ENCODE assay signal across 11 cellular contexts in genomic region chr16:69741951-69742904, GRCh38. TPM values are rescaled to one million over a fixed set of nuclear protein-coding genes. Genes with fewer than 3 reads are reported as not detected.
DNase-seq lines count a peak whose midpoint lies in the region; ATAC-seq and TF ChIP-seq lines count a peak whose summit lies in the region.
"Had no signal": no experiment of that assay in that cellular context is flagged by ENCODE, and none has a peak within 500 bp of the region (broad histone marks: within the 10 kb centered on the region; RNA-seq: fewer than 3 reads in every experiment).

No MANE protein-coding gene starts in this region.

- TF ChIP-seq CTCF in lower lobe of right lung (IDR thresholded peaks at IDR 0.05) (no peak), neural progenitor cell (IDR thresholded peaks at IDR 0.05) (no peak)

- H3K27ac Mint-ChIP-seq in neural progenitor cell, result no peak overlapping the region
- H3K27ac Mint-ChIP-seq: activated CD4-positive, alpha-beta memory T cell treated with anti-CD3 and anti-CD28 coated beads for 36 hours; dendritic cell treated with granulocyte-macrophage colony-stimulating factor and Interleukin-4, amounts not matched to agents 40 ng/mL and 50 ng/mL, for 4 days had no signal

- H3K27me3 ChIP-seq in lower lobe of right lung (ENCODE audit: low read depth) (no peaks in the 10 kb centered on the region), neural progenitor cell (no peaks in the 10 kb centered on the region)

- H3K27ac ChIP-seq in epithelial cell of prostate, result peak overlapping the region; percentile 44
- peak overlapping the region; percentile 36 for H3K27ac ChIP-seq in lower lobe of right lung
- no peak overlapping the region for H3K27ac ChIP-seq in neural progenitor cell
- H3K27ac ChIP-seq: KMS-11 had no signal

- H3K4me1 ChIP-seq in lower lobe of right lung (peaks cover 5% of the 10 kb centered on the region), neural progenitor cell (no peaks in the 10 kb centered on the region)

- H4K20me1 ChIP-seq in neural progenitor cell (ENCODE audit: low read depth), result peaks cover 3% of the 10 kb centered on the region

- no peaks in the 10 kb centered on the region for H3K9me3 Mint-ChIP-seq in neural progenitor cell
- H3K9me3 Mint-ChIP-seq: activated CD4-positive, alpha-beta memory T cell treated with anti-CD3 and anti-CD28 coated beads for 36 hours; dendritic cell treated with granulocyte-macrophage colony-stimulating factor and Interleukin-4, amounts not matched to agents 40 ng/mL and 50 ng/mL, for 4 days had no signal

- H3K79me2 ChIP-seq in neural progenitor cell (ENCODE audit: low read depth), result no peaks in the 10 kb centered on the region

- H3K4me1 Mint-ChIP-seq in neural progenitor cell, result no peaks in the 10 kb centered on the region

- peaks cover 27% of the 10 kb centered on the region for H3K36me3 Mint-ChIP-seq in neural progenitor cell

- H3K36me3 ChIP-seq in lower lobe of right lung (peaks cover 75% of the 10 kb centered on the region), neural progenitor cell (peaks cover 6% of the 10 kb centered on the region)

- intact Hi-C loops in lower lobe of right lung (cut with DNase I), result no loop called here

- H3K4me3 Mint-ChIP-seq in neural progenitor cell, result no peak overlapping the region
- H3K4me3 Mint-ChIP-seq: activated CD4-positive, alpha-beta memory T cell treated with anti-CD3 and anti-CD28 coated beads for 36 hours; dendritic cell treated with granulocyte-macrophage colony-stimulating factor and Interleukin-4, amounts not matched to agents 40 ng/mL and 50 ng/mL, for 4 days had no signal

- no peak overlapping the region for H2AFZ ChIP-seq in neural progenitor cell (replicated peaks)

- no peak overlapping the region for H3K9ac ChIP-seq in neural progenitor cell
- H3K9ac ChIP-seq: KMS-11 had no signal

- no peak overlapping the region for H3K4me2 ChIP-seq in neural progenitor cell
- H3K4me2 ChIP-seq: KMS-11 had no signal

- no peak overlapping the region for H3K4me3 ChIP-seq in lower lobe of right lung
- H3K4me3 ChIP-seq in neural progenitor cell, result no peak overlapping the region

- ATAC-seq in lower lobe of right lung (peak; percentile 33 to 39), GM21619 (IDR thresholded peaks at IDR 0.05; ENCODE audit: unreplicated experiment) (no peak)

- peak; percentile 35 for DNase-seq in SIG-M5 treated with dmso at 0.1 percent for 504 hours (lab: John Stamatoyannopoulos, UW; ENCODE audit: unreplicated experiment)
- DNase-seq in SIG-M5 (lab: John Stamatoyannopoulos, UW), result no peak
- DNase-seq in epithelial cell of prostate (ENCODE audit: low read depth, low spot score), result no peak
- peak; percentile 74 for DNase-seq in lower lobe of right lung
- DNase-seq in ureter (ENCODE audit: low spot score), result peak; percentile 87
- DNase-seq in AG08396 (ENCODE audit: low spot score), result no peak
- DNase-seq in neural progenitor cell (ENCODE audit: low spot score), result no peak
- DNase-seq: activated CD4-positive, alpha-beta memory T cell treated with anti-CD3 and anti-CD28 coated beads for 36 hours had no signal

- H3F3A ChIP-seq in neural progenitor cell (ENCODE audit: low read depth), result no peaks in the 10 kb centered on the region

- H3K27me3 Mint-ChIP-seq in neural progenitor cell (ENCODE audit: insufficient read depth, low read depth), result no peaks in the 10 kb centered on the region
- H3K27me3 Mint-ChIP-seq: activated CD4-positive, alpha-beta memory T cell treated with anti-CD3 and anti-CD28 coated beads for 36 hours; dendritic cell treated with granulocyte-macrophage colony-stimulating factor and Interleukin-4, amounts not matched to agents 40 ng/mL and 50 ng/mL, for 4 days had no signal

- no peaks in the 10 kb centered on the region for H3K9me3 ChIP-seq in lower lobe of right lung
- H3K9me3 ChIP-seq in neural progenitor cell (ENCODE audit: low read depth), result no peaks in the 10 kb centered on the region

RNA-seq across cellular contexts. Expression of gene NOB1, which starts 12.5 kb away (rescaled TPM):
- total RNA-seq in lower lobe of right lung (30.3 TPM), ureter (60.6 TPM), neural progenitor cell (ENCODE audit: low replicate concordance) (30.3 and 47.4 TPM in 2 replicates)

RNA-seq across cellular contexts. Expression of gene NQO1, which starts 15.9 kb away (rescaled TPM):
- total RNA-seq in lower lobe of right lung, result 57.8 TPM
- 31.3 TPM for total RNA-seq in ureter
- total RNA-seq in neural progenitor cell (ENCODE audit: low replicate concordance), result 11.4 and 18.1 TPM in 2 replicates

RNA-seq across cellular contexts. Expression of gene WWP2, which starts 19.9 kb away (rescaled TPM):
- total RNA-seq in lower lobe of right lung (83.7 TPM), ureter (97.8 TPM), neural progenitor cell (ENCODE audit: low replicate concordance) (24.5 and 26.8 TPM in 2 replicates)

Comparison
In these comparisons a context has a peak if more than half of its experiments do, and no peak if none do; other contexts are left out.
1. DNase-seq: peak in SIG-M5 treated with dmso at 0.1 percent for 504 hours (single experiment), lower lobe of right lung (single experiment) and ureter (single experiment); none in SIG-M5 (single experiment), epithelial cell of prostate (single experiment), AG08396 (single experiment) and neural progenitor cell (single experiment).